ENCODE assay signal across 1 cellular context in genomic region chr12:42756841-42757661, GRCh38.
TF ChIP-seq lines count a peak whose summit lies in the region.

No MANE protein-coding gene starts in this region.

TF ChIP-seq in SK-N-SH, 30 proteins besides CTCF, POLR2A, EP300 and RAD21 (continued from another document):
- TF ChIP-seq ZBTB33 (IDR thresholded peaks at IDR 0.05; ENCODE audit: borderline replicate concordance, low read depth) (no peak), PBX3 (IDR thresholded peaks at IDR 0.05) (peak; percentile 93), RCOR1 (IDR thresholded peaks at IDR 0.05; ENCODE audit: low read length) (no peak), YY1 (IDR thresholded peaks at IDR 0.05; ENCODE audit: low read depth) (no peak), JUND (IDR thresholded peaks at IDR 0.05) (peak; percentile 76), GABPA (IDR thresholded peaks at IDR 0.05; ENCODE audit: low read depth) (no peak), USF2 (IDR thresholded peaks at IDR 0.05; ENCODE audit: borderline replicate concordance, low read depth, low read length) (no peak), CHD2 (IDR thresholded peaks at IDR 0.05; ENCODE audit: low read length, partially characterized antibody) (no peak), IRF3 (IDR thresholded peaks at IDR 0.05; ENCODE audit: low read depth, low read length) (no peak), FOSL2 (IDR thresholded peaks at IDR 0.05; ENCODE audit: borderline replicate concordance, low read depth) (peak; percentile 68; the same call in 1 of the 2 replicates), MXI1 (IDR thresholded peaks at IDR 0.05; ENCODE audit: low read depth, low read length) (no peak), MEF2A (IDR thresholded peaks at IDR 0.05; ENCODE audit: borderline replicate concordance, low read depth) (no peak), NRF1 (IDR thresholded peaks at IDR 0.05; ENCODE audit: low read depth, low read length) (no peak), REST (IDR thresholded peaks at IDR 0.05; ENCODE audit: low read depth, low read length) (0 out of 2 replicates have a peak, but pooled peaks have one; percentile 56)
